Comparison of ENCODE assay signal across 8 cellular contexts in the genomic region with DNA sequence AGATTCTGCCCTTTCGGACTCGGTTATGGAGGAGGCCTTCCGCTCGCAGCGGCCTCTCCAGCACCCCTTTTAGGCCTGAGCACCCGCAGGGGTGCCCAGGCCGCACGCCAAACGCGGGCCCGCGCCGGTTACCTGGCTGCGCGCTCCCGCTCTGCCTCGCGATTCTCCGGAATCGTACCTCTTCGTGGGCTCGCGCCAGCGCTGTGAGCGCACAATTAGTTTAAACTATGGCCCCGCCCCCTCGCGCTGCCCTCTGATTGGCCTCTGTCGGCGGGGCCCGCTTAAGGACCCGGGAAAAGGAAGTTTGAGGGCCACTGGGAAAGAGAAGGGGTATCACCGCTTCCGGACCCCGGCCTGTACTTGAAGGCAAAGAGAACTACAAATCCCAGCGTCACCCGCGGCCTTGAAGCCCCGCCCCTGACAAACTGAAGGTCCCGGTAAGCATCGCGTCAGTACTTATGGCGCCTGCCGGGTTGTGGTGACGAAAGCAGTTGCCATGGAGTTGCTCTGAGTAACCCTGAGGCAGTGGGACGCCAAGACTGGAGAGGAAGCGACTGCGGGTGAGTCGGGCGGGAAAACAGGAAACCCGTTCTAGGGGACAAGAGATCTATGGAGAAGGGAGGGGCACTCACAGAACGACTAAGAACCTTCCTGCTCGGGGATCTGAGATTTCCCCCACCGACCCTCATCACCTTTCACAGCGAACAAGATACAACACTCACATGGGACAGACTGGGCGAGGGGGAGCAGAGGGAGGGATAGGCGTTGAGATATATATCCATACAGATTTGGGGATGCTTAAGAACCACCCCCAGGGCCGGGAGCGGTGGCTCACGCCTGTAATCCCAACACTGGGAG. TPM values are rescaled to one million over a fixed set of nuclear protein-coding genes. Genes with fewer than 3 reads are reported as not detected.
DNase-seq lines count a peak whose midpoint lies in the region; ATAC-seq and TF ChIP-seq lines count a peak whose summit lies in the region.

A gene with protein sequence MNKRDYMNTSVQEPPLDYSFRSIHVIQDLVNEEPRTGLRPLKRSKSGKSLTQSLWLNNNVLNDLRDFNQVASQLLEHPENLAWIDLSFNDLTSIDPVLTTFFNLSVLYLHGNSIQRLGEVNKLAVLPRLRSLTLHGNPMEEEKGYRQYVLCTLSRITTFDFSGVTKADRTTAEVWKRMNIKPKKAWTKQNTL (plus strand): TSS at position 525 of the 858 bp plus-strand sequence. CDS start 8,234 bp downstream, outside the sequence.
A gene with protein sequence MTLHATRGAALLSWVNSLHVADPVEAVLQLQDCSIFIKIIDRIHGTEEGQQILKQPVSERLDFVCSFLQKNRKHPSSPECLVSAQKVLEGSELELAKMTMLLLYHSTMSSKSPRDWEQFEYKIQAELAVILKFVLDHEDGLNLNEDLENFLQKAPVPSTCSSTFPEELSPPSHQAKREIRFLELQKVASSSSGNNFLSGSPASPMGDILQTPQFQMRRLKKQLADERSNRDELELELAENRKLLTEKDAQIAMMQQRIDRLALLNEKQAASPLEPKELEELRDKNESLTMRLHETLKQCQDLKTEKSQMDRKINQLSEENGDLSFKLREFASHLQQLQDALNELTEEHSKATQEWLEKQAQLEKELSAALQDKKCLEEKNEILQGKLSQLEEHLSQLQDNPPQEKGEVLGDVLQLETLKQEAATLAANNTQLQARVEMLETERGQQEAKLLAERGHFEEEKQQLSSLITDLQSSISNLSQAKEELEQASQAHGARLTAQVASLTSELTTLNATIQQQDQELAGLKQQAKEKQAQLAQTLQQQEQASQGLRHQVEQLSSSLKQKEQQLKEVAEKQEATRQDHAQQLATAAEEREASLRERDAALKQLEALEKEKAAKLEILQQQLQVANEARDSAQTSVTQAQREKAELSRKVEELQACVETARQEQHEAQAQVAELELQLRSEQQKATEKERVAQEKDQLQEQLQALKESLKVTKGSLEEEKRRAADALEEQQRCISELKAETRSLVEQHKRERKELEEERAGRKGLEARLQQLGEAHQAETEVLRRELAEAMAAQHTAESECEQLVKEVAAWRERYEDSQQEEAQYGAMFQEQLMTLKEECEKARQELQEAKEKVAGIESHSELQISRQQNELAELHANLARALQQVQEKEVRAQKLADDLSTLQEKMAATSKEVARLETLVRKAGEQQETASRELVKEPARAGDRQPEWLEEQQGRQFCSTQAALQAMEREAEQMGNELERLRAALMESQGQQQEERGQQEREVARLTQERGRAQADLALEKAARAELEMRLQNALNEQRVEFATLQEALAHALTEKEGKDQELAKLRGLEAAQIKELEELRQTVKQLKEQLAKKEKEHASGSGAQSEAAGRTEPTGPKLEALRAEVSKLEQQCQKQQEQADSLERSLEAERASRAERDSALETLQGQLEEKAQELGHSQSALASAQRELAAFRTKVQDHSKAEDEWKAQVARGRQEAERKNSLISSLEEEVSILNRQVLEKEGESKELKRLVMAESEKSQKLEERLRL (N-terminal part only) (minus strand): TSS at position 217 of the 858 bp plus-strand sequence. CDS start 44,599 bp downstream, outside the sequence.

- no peaks in the 10 kb centered on the region for H3K9me3 ChIP-seq in T-helper 17 cell (ENCODE audit: control insufficient read depth, low read length, poor library complexity, severe bottlenecking)

- ATAC-seq in GM18499 (IDR thresholded peaks at IDR 0.05; ENCODE audit: insufficient read depth, unreplicated experiment), result peak; percentile 86
- peak; percentile 96 for ATAC-seq in HG02938 (IDR thresholded peaks at IDR 0.05; ENCODE audit: unreplicated experiment)
- ATAC-seq in T-helper 17 cell, result peak; percentile 90
- peak; percentile 96 for ATAC-seq in left ventricle myocardium superior

- no peaks in the 10 kb centered on the region for H3K9me3 Mint-ChIP-seq in progenitor cell of endocrine pancreas (ENCODE audit: low read depth)

- no peak for TF ChIP-seq CTCF in progenitor cell of endocrine pancreas (IDR thresholded peaks at IDR 0.05; ENCODE audit: unreplicated experiment)

- H3K36me3 Mint-ChIP-seq in T-helper 17 cell (ENCODE audit: low read depth), result no peaks in the 10 kb centered on the region
- no peaks in the 10 kb centered on the region for H3K36me3 Mint-ChIP-seq in progenitor cell of endocrine pancreas (ENCODE audit: insufficient read depth)

- DNase-seq in NCI-H1694 treated with DMSO at 0.1 percent for 48 hours (lab: John Stamatoyannopoulos, UW) (peak; percentile 99), T-helper 17 cell (peak; percentile 93 to 98 (median 96)), left ventricle myocardium superior (peak; percentile 99), progenitor cell of endocrine pancreas (ENCODE audit: low spot score, unreplicated experiment) (peak; percentile 97), ureter (ENCODE audit: low spot score) (peak; percentile 100)

- no peaks in the 10 kb centered on the region for H3K27me3 Mint-ChIP-seq in T-helper 17 cell
- H3K27me3 Mint-ChIP-seq in progenitor cell of endocrine pancreas, result no peaks in the 10 kb centered on the region

- peak within 1 kb of the TSS; percentile 97 for H3K27ac Mint-ChIP-seq in T-helper 17 cell
- peak within 1 kb of the TSS; percentile 99 for H3K27ac Mint-ChIP-seq in progenitor cell of endocrine pancreas

- H3K4me3 Mint-ChIP-seq in T-helper 17 cell (peak within 1 kb of the TSS; percentile 100), progenitor cell of endocrine pancreas (ENCODE audit: low read depth) (peak within 1 kb of the TSS; percentile 93)

- peak within 1 kb of the TSS; percentile 93 for H3K27ac ChIP-seq in angular gyrus (ENCODE audit: low read depth, low read length)

- H3K4me1 Mint-ChIP-seq in T-helper 17 cell (peaks cover 49% of the 10 kb centered on the region), progenitor cell of endocrine pancreas (ENCODE audit: low read depth) (peaks cover 14% of the 10 kb centered on the region)

- intact Hi-C loops in left ventricle myocardium superior (cut with micrococcal nuclease), result loop anchor here (5.0 kb wide), 1 partner anchor 38 kb away; no protein-coding TSS in a partner anchor

RNA-seq across cellular contexts. Expression of the first gene that starts in this region (rescaled TPM):
- total RNA-seq in T-helper 17 cell, result 1 to 10 TPM in 1 of 2 donors, under 1 TPM in 1; 0.75 to 4.5 TPM
- total RNA-seq in left ventricle myocardium superior, result 5.4 TPM
- 12.4 and 14.9 TPM in 2 replicates for total RNA-seq in progenitor cell of endocrine pancreas
- total RNA-seq in ureter, result 22.4 TPM

RNA-seq across cellular contexts. Expression of the second gene that starts in this region (rescaled TPM):
- total RNA-seq in T-helper 17 cell, result 100 to 1,000 TPM; 207 to 208 TPM
- 85.7 TPM for total RNA-seq in left ventricle myocardium superior
- 238 and 255 TPM in 2 replicates for total RNA-seq in progenitor cell of endocrine pancreas
- 264 TPM for total RNA-seq in ureter

Comparison
In these comparisons a context has a peak if more than half of its experiments do, and no peak if none do; other contexts are left out.
1. Peak in every context shown above with its lines: DNase-seq, ATAC-seq and H3K27ac ChIP-seq.